ENCODE assay signal across 8 cellular contexts in the genomic region with DNA sequence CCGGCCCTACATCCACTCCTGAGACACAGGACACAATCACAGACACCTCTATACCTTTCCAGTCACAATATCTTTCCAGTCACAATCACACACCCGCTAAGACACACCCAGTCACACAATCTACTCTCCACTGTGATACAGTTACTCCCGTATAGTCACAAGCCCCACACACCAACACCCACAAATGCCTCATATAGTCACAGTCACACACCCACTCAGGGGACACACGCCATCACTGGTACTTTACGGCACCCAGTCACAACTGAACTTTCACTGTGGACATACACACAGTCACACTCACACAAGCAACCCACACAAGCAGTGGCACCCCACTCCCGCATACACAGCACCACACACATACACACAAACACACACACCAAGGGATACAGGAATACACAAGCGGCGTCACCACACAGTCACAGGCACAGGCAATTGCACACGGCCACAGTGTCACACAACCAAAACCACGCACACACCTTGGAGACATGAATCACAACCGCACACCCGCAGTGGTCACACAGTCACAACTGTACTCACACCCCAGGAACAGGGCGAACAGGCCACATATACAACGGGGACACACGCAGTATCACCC. TPM values are rescaled to one million over a fixed set of nuclear protein-coding genes. Genes with fewer than 3 reads are reported as not detected.
DNase-seq lines count a peak whose midpoint lies in the region; ATAC-seq, FAIRE-seq and TF ChIP-seq lines count a peak whose summit lies in the region.

No MANE protein-coding gene starts in this region.

- intact Hi-C loops in GM12878 (cut with micrococcal nuclease; ENCODE audit: unreplicated experiment): loop anchor here (2.0 to 10.0 kb wide), 2 partner anchors 99 to 1001 kb away; a partner anchor contains a TSS

- RAD21 ChIA-PET in GM12878 (lab: Charles Lee; ENCODE audit: unreplicated experiment): interaction anchor here (0.9 to 1.1 kb wide), 3 partner anchors 10 to 1003 kb away, joined by 3 to 5 read pairs (median 3); a partner anchor contains a TSS

- peak overlapping the region; percentile 98 for H3K4me2 ChIP-seq in GM12878 (ENCODE audit: control insufficient read depth, insufficient read depth)

- H3K4me1 Mint-ChIP-seq in activated CD8-positive, alpha-beta memory T cell treated with anti-CD3 and anti-CD28 coated beads, Interleukin-2, amount 10 ng/mL, durations not matched to agents 7 days and 5 days: peaks cover 14% of the 10 kb centered on the region

- TF ChIP-seq CTCF in AG04450 (IDR thresholded peaks at IDR 0.05; ENCODE audit: low read depth, low read length) (no peak), GM12878 (IDR thresholded peaks at IDR 0.05 in 2 of 3, conservative IDR thresholded peaks at IDR 0.05 in 1 of 3; ENCODE audit: control insufficient read depth in 2 of 3, extremely low read depth in 1 of 3, insufficient read depth in 1 of 3, low read depth in 3 of 3, low read length in 3 of 3) (no peak), lung (IDR thresholded peaks at IDR 0.05; ENCODE audit: control extremely low read depth, extremely low read depth) (no peak)

- peaks cover 17% of the 10 kb centered on the region for H3K36me3 Mint-ChIP-seq in activated CD8-positive, alpha-beta memory T cell treated with anti-CD3 and anti-CD28 coated beads, Interleukin-2, amount 10 ng/mL, durations not matched to agents 7 days and 5 days

- DNase-seq in AG04450 (ENCODE audit: low read depth, low spot score): no peak
- peak; percentile 43 for DNase-seq in H4 (ENCODE audit: low spot score)
- DNase-seq in GM12878 (ENCODE audit: low read depth, low spot score): no peak
- no peak for DNase-seq in lung (ENCODE audit: low spot score)
- DNase-seq in urothelium cell line (ENCODE audit: low spot score): no peak
- no peak for DNase-seq in COR-L47 (lab: John Stamatoyannopoulos, UW)
- no peak for DNase-seq in NCI-H510A (lab: John Stamatoyannopoulos, UW)
- no peak for DNase-seq in activated CD8-positive, alpha-beta memory T cell treated with anti-CD3 and anti-CD28 coated beads, Interleukin-2, amount 10 ng/mL, durations not matched to agents 7 days and 5 days

- no peaks in the 10 kb centered on the region for H3K27me3 ChIP-seq in AG04450 (ENCODE audit: control insufficient read depth, insufficient read depth, low read length)
- H3K27me3 ChIP-seq in GM12878 (replicated peaks in 1 of 2; ENCODE audit: control insufficient read depth in 2 of 2, insufficient read depth in 2 of 2, low read length in 1 of 2): no peaks in the 10 kb centered on the region
- H3K27me3 ChIP-seq in lung (ENCODE audit: control insufficient read depth, insufficient read depth): no peaks in the 10 kb centered on the region

- no peaks in the 10 kb centered on the region for H4K20me1 ChIP-seq in GM12878 (ENCODE audit: control insufficient read depth, insufficient read depth)

- BruUV-seq in GM12878 (replicated peaks; lab: Mats Ljungman, UMichigan): TSS peak; percentile 92

- SMC1A ChIA-PET in GM12878 (lab: Charles Lee; ENCODE audit: uncharacterized antibody, unreplicated experiment): interaction anchor here (1.1 to 1.8 kb wide), 3 partner anchors 10 to 99 kb away, joined by 3 to 11 read pairs (median 4); a partner anchor contains a TSS

- CTCF ChIA-PET in AG04450 (lab: Charles Lee) (interaction anchor here (1.3 kb wide), 1 partner anchor 86 kb away, joined by 4 read pairs; no protein-coding TSS in a partner anchor), GM12878 (lab: Yijun Ruan, JAX) (interaction anchor here (1.1 kb wide), 2 partner anchors 20 to 86 kb away, joined by 3 to 6 read pairs; no protein-coding TSS in a partner anchor)
- CTCF ChIA-PET in activated CD8-positive, alpha-beta memory T cell treated with anti-CD3 and anti-CD28 coated beads, Interleukin-2, amount 10 ng/mL, durations not matched to agents 7 days and 5 days (lab: Charles Lee): interaction anchor here (0.9 to 1.9 kb wide), 3 partner anchors 44 to 864 kb away, joined by 3 to 21 read pairs (median 4); a partner anchor contains a TSS

- in situ Hi-C loops in GM12878 (cut with MboI): no loop called here

- POLR2A ChIA-PET in AG04450 (lab: Yijun Ruan, JAX): interaction anchor here (0.5 to 1.0 kb wide), 8 partner anchors 10 to 1157 kb away, joined by 3 to 9 read pairs (median 4); a partner anchor contains a TSS
- POLR2A ChIA-PET in GM12878 (lab: Charles Lee): interaction anchor here (0.7 to 1.2 kb wide), 5 partner anchors 33 to 1104 kb away, joined by 3 to 5 read pairs (median 4); a partner anchor contains a TSS

- TF ChIP-seq POLR2A in GM12878 (IDR thresholded peaks at IDR 0.05; ENCODE audit: low read depth, low read length): no peak

- H3K4me1 ChIP-seq in GM12878 (ENCODE audit: control insufficient read depth, insufficient read depth, low read length): no peaks in the 10 kb centered on the region; the same call in 1 of the 2 replicates
- H3K4me1 ChIP-seq in lung (ENCODE audit: control insufficient read depth in 2 of 2, insufficient read depth in 2 of 2, low read length in 2 of 2): peaks cover 5 to 8% of the 10 kb centered on the region in 2 donors

- H3K27ac Mint-ChIP-seq in activated CD8-positive, alpha-beta memory T cell treated with anti-CD3 and anti-CD28 coated beads, Interleukin-2, amount 10 ng/mL, durations not matched to agents 7 days and 5 days: no peak overlapping the region

- peak overlapping the region; percentile 98 for H3K27ac ChIP-seq in AG04450 (ENCODE audit: low read depth, low read length)
- peak overlapping the region; percentile 79 for H3K27ac ChIP-seq in GM12878 (ENCODE audit: control insufficient read depth, insufficient read depth)
- H3K27ac ChIP-seq in lung (ENCODE audit: low read depth in 1 of 2, low read length in 1 of 2): peak overlapping the region; percentile 77 to 89

- H3K4me3 ChIP-seq in AG04450 (ENCODE audit: low read depth, low read length): peak overlapping the region; percentile 96
- peak overlapping the region; percentile 78 for H3K4me3 ChIP-seq in GM12878
- peak overlapping the region; percentile 79 for H3K4me3 ChIP-seq in lung

- TF ChIP-seq EP300 in GM12878 (IDR thresholded peaks at IDR 0.05; ENCODE audit: borderline replicate concordance in 1 of 2, control insufficient read depth in 1 of 2, low read depth in 2 of 2, low read length in 2 of 2): 0 out of 4 replicates have a peak, but pooled peaks have one; percentile 5 to 29

- H3K4me3 Mint-ChIP-seq in activated CD8-positive, alpha-beta memory T cell treated with anti-CD3 and anti-CD28 coated beads, Interleukin-2, amount 10 ng/mL, durations not matched to agents 7 days and 5 days: no peak overlapping the region

- ATAC-seq in GM12878 (no peak), lung (ENCODE audit: insufficient read depth, low FRiP score) (no peak)
- ATAC-seq in activated CD8-positive, alpha-beta memory T cell treated with anti-CD3 and anti-CD28 coated beads, Interleukin-2, amount 10 ng/mL, durations not matched to agents 7 days and 5 days: no peak

- no peaks in the 10 kb centered on the region for H3K27me3 Mint-ChIP-seq in activated CD8-positive, alpha-beta memory T cell treated with anti-CD3 and anti-CD28 coated beads, Interleukin-2, amount 10 ng/mL, durations not matched to agents 7 days and 5 days

- H2AFZ ChIP-seq in GM12878 (ENCODE audit: control insufficient read depth, low read depth, low read length): peak overlapping the region; percentile 87

- FAIRE-seq in GM12878 (lab: Jason Lieb, UNC) (no peak), urothelium cell line (lab: Jason Lieb, UNC) (peak; percentile 93)

- WGBS in GM12878 (ENCODE audit: insufficient coverage, insufficient replicate concordance, low lambda C conversion rate, missing lambda C conversion rate): 5% methylated on average over 15 of the region's 15 CpGs
- 22 to 30% methylated on average over 15 of the region's 15 CpGs for WGBS in lung, 2 donors

- H3K9me3 ChIP-seq in AG04450 (ENCODE audit: control insufficient read depth, insufficient read depth, low read length) (peaks cover 12% of the 10 kb centered on the region), GM12878 (replicated peaks; ENCODE audit: control insufficient read depth, insufficient read depth, low read length) (no peaks in the 10 kb centered on the region; the same call in 2 of the 3 replicates), lung (ENCODE audit: control insufficient read depth in 2 of 2, insufficient read depth in 1 of 2, low read length in 1 of 2) (no peaks in the 10 kb centered on the region)

- H3K79me2 ChIP-seq in GM12878 (ENCODE audit: control insufficient read depth, insufficient read depth, low read length): peaks cover 36% of the 10 kb centered on the region

- 0 out of 4 replicates have a peak, but pooled peaks cover 0 to 4% of the 10 kb centered on the region in 2 experiments for H3K36me3 ChIP-seq in GM12878 (ENCODE audit: control insufficient read depth in 2 of 2, insufficient read depth in 2 of 2, low read length in 1 of 2)
- H3K36me3 ChIP-seq in lung (ENCODE audit: control insufficient read depth in 2 of 2, insufficient read depth in 2 of 2, low read length in 2 of 2): peaks cover 0 to under 1% of the 10 kb centered on the region in 2 donors

- no peak for TF ChIP-seq RAD21 in GM12878 (IDR thresholded peaks at IDR 0.05; ENCODE audit: insufficient read depth, low read depth, low read length)

- H3K9ac ChIP-seq in GM12878 (ENCODE audit: control insufficient read depth, insufficient read depth, low read length): peak overlapping the region; percentile 86

- H3K9me3 Mint-ChIP-seq in activated CD8-positive, alpha-beta memory T cell treated with anti-CD3 and anti-CD28 coated beads, Interleukin-2, amount 10 ng/mL, durations not matched to agents 7 days and 5 days (ENCODE audit: low read depth): no peaks in the 10 kb centered on the region

RNA-seq across cellular contexts. Expression of a gene that starts 0.6 kb away (rescaled TPM):
- polyA plus RNA-seq in AG04450 (2011; rRNA removed) (3.3 and 3.4 TPM in 2 replicates), GM12878 (2011; rRNA removed) (2.2 and 2.5 TPM in 2 replicates), GM12878 (2014; fragmentation: Illumina TruSeq; extraction: Trizol) (1.9 and 2.0 TPM in 2 replicates), GM12878 (2014; fragmentation: Nextera tagmentation; extraction: Ambion mirVana) (1 to 10 TPM in 1 of 2 experiments, under 1 TPM in 1; 0.72 to 1.8 TPM), GM12878 (2014; rRNA removed) (0.86 and 0.93 TPM in 2 replicates), GM12878 (2016; fragmentation: Nextera tagmentation; extraction: Ambion mirVana) (1 to 10 TPM; 1.4 to 2.0 TPM), lung (1 to 10 TPM; 2.5 to 2.7 TPM)
- 3.4 and 4.5 TPM in 2 replicates for polyA minus RNA-seq in AG04450 (2011; rRNA and poly(A)+ RNA removed)
- 1.4 and 3.8 TPM in 2 replicates for total RNA-seq in H4 (2014; rRNA removed; shearing (Covaris generic))
- 6.9 and 7.9 TPM in 2 replicates for total RNA-seq in GM12878 (2013; cell fraction: nucleolus; rRNA removed)
- total RNA-seq in GM12878 (2014; rRNA removed) (1.7 and 1.8 TPM in 2 replicates), GM12878 (2014; rRNA removed; fragmentation: Illumina TruSeq; extraction: Trizol) (2.0 and 2.2 TPM in 2 replicates), GM12878 (2021) (1.7 and 1.9 TPM in 2 replicates), lung (1 to 10 TPM; 3.0 to 8.4 TPM)
- polyA plus RNA-seq in GM12878 (2011; ENCODE audit: low read depth): 0.80 TPM
- 1.2 and 1.4 TPM in 2 replicates for polyA plus RNA-seq in GM12878 (2011; cell fraction: cytosol; rRNA removed)
- 1.6 and 2.2 TPM in 2 replicates for polyA plus RNA-seq in GM12878 (2011; cell fraction: nucleus; rRNA removed)
- 1.3 and 1.6 TPM in 2 replicates for polyA plus RNA-seq in GM12878 (2012)
- 2.7 and 3.9 TPM in 2 replicates for polyA minus RNA-seq in GM12878 (2011; rRNA and poly(A)+ RNA removed)
- polyA minus RNA-seq in GM12878 (2011; cell fraction: cytosol; rRNA and poly(A)+ RNA removed): 1.3 and 1.6 TPM in 2 replicates
- 0.73 and 1.1 TPM in 2 replicates for polyA minus RNA-seq in GM12878 (2011; cell fraction: nucleus; rRNA and poly(A)+ RNA removed)
- total RNA-seq in activated CD8-positive, alpha-beta memory T cell treated with anti-CD3 and anti-CD28 coated beads, Interleukin-2, amount 10 ng/mL, durations not matched to agents 7 days and 5 days: 1 to 10 TPM; 1.6 to 2.3 TPM

RNA-seq across cellular contexts. Expression of a gene that starts 1.0 kb away (rescaled TPM):
- polyA plus RNA-seq in AG04450 (2011; rRNA removed): 82.2 and 107 TPM in 2 replicates
- 49.0 and 78.7 TPM in 2 replicates for polyA minus RNA-seq in AG04450 (2011; rRNA and poly(A)+ RNA removed)
- 111 and 163 TPM in 2 replicates for total RNA-seq in H4 (2014; rRNA removed; shearing (Covaris generic))
- 139 and 151 TPM in 2 replicates for total RNA-seq in GM12878 (2013; cell fraction: nucleolus; rRNA removed)
- 63.5 and 73.6 TPM in 2 replicates for total RNA-seq in GM12878 (2014; rRNA removed)
- 110 and 112 TPM in 2 replicates for total RNA-seq in GM12878 (2014; rRNA removed; fragmentation: Illumina TruSeq; extraction: Trizol)
- total RNA-seq in GM12878 (2021): 60.4 and 61.0 TPM in 2 replicates
- 29.4 TPM for polyA plus RNA-seq in GM12878 (2011; ENCODE audit: low read depth)
- polyA plus RNA-seq in GM12878 (2011; rRNA removed): 80.3 and 128 TPM in 2 replicates
- 30.1 and 41.4 TPM in 2 replicates for polyA plus RNA-seq in GM12878 (2011; cell fraction: cytosol; rRNA removed)
- polyA plus RNA-seq in GM12878 (2011; cell fraction: nucleus; rRNA removed): 23.7 and 24.9 TPM in 2 replicates
- polyA plus RNA-seq in GM12878 (2012): 32.6 and 56.3 TPM in 2 replicates
- 115 and 152 TPM in 2 replicates for polyA plus RNA-seq in GM12878 (2014; fragmentation: Illumina TruSeq; extraction: Trizol)
- 10 to 100 TPM; 20.0 to 37.8 TPM for polyA plus RNA-seq in GM12878 (2014; fragmentation: Nextera tagmentation; extraction: Ambion mirVana)
- 47.8 and 52.6 TPM in 2 replicates for polyA plus RNA-seq in GM12878 (2014; rRNA removed)
- 10 to 100 TPM; 79.0 to 83.0 TPM for polyA plus RNA-seq in GM12878 (2016; fragmentation: Nextera tagmentation; extraction: Ambion mirVana)
- polyA minus RNA-seq in GM12878 (2011; rRNA and poly(A)+ RNA removed): 49.5 and 65.4 TPM in 2 replicates
- 29.0 and 29.9 TPM in 2 replicates for polyA minus RNA-seq in GM12878 (2011; cell fraction: cytosol; rRNA and poly(A)+ RNA removed)
- polyA minus RNA-seq in GM12878 (2011; cell fraction: nucleus; rRNA and poly(A)+ RNA removed): 15.4 and 21.0 TPM in 2 replicates
- total RNA-seq in lung: 100 to 1,000 TPM in 1 of 2 donors, 10 to 100 TPM in 1; 38.5 to 101 TPM
- polyA plus RNA-seq in lung: 10 to 100 TPM; 13.6 to 33.1 TPM
- total RNA-seq in activated CD8-positive, alpha-beta memory T cell treated with anti-CD3 and anti-CD28 coated beads, Interleukin-2, amount 10 ng/mL, durations not matched to agents 7 days and 5 days: 10 to 100 TPM; 55.1 to 75.6 TPM
